ENCODE assay signal across 11 cellular contexts in the genomic region with DNA sequence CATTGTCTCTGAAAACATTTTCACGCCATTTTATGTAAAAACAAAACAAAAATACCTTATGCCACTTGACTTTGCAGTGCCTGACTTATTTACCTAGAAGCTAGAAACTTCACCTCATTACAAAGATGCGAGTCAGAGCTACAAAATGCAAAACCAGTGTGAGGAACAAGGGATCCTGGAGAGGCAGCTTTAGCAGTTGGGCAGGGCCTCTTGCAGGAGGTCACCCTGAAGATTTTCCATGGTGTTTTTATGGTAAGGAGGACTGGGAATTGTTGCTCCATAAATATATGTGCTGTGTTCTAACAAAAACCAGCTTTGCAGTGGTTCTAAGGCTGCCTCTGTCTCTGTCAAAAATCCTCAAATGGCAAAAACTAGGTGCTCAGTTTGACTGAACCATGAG. TPM values are rescaled to one million over a fixed set of nuclear protein-coding genes. Genes with fewer than 3 reads are reported as not detected.
DNase-seq lines count a peak whose midpoint lies in the region; ATAC-seq, FAIRE-seq and TF ChIP-seq lines count a peak whose summit lies in the region.
"Had no signal": no experiment of that assay in that cellular context is flagged by ENCODE, and none has a peak within 500 bp of the region (broad histone marks: within the 10 kb centered on the region; RNA-seq: fewer than 3 reads in every experiment).

No MANE protein-coding gene starts in this region.

- no peak for FAIRE-seq in bronchial epithelial cell (lab: Jason Lieb, UNC)

- peaks cover 0 to 4% of the 10 kb centered on the region in 2 donors for H3K4me1 Mint-ChIP-seq in natural killer cell treated with Interleukin-12 subunit alpha and Interleukin-12 subunit beta and Interleukin-15 and Interleukin-18, amount 100 ng/mL, for 72 hours (ENCODE audit: low read depth in 2 of 2)
- H3K4me1 Mint-ChIP-seq in natural killer cell: no peaks in the 10 kb centered on the region
- no peaks in the 10 kb centered on the region for H3K4me1 Mint-ChIP-seq in endothelial cell (ENCODE audit: unreplicated experiment)
- H3K4me1 Mint-ChIP-seq: immature natural killer cell had no signal

- H3K4me3 ChIP-seq in bronchial epithelial cell (ENCODE audit: low read depth, low read length) (no peak overlapping the region), lower lobe of right lung (no peak overlapping the region), aorta (ENCODE audit: low read length in 2 of 2) (no peak overlapping the region)

- no peak for ATAC-seq in natural killer cell treated with Interleukin-12 subunit alpha and Interleukin-12 subunit beta and Interleukin-15 and Interleukin-18, amount 100 ng/mL, for 72 hours
- ATAC-seq in natural killer cell (no peak), lower lobe of right lung (no peak), GM19395 (IDR thresholded peaks at IDR 0.05; ENCODE audit: unreplicated experiment) (no peak), aorta (ENCODE audit: low FRiP score) (no peak)

- no peak for TF ChIP-seq CTCF in natural killer cell (IDR thresholded peaks at IDR 0.05)
- no peak for TF ChIP-seq CTCF in bronchial epithelial cell (IDR thresholded peaks at IDR 0.05; ENCODE audit: insufficient read depth, low read length, severe bottlenecking)
- no peak for TF ChIP-seq CTCF in lower lobe of right lung (IDR thresholded peaks at IDR 0.05)
- TF ChIP-seq CTCF in endothelial cell (IDR thresholded peaks at IDR 0.05; ENCODE audit: unreplicated experiment): no peak

- H3K9me3 ChIP-seq in lower lobe of right lung (no peaks in the 10 kb centered on the region), aorta (ENCODE audit: control insufficient read depth, low read length) (no peaks in the 10 kb centered on the region)

- H3K36me3 Mint-ChIP-seq in natural killer cell treated with Interleukin-12 subunit alpha and Interleukin-12 subunit beta and Interleukin-15 and Interleukin-18, amount 100 ng/mL, for 72 hours: no peaks in the 10 kb centered on the region
- H3K36me3 Mint-ChIP-seq in natural killer cell (no peaks in the 10 kb centered on the region), endothelial cell (ENCODE audit: low read depth, unreplicated experiment) (no peaks in the 10 kb centered on the region)
- H3K36me3 Mint-ChIP-seq: immature natural killer cell had no signal

- H3K9me3 Mint-ChIP-seq in natural killer cell treated with Interleukin-12 subunit alpha and Interleukin-12 subunit beta and Interleukin-15 and Interleukin-18, amount 100 ng/mL, for 72 hours: no peaks in the 10 kb centered on the region
- H3K9me3 Mint-ChIP-seq in natural killer cell (no peaks in the 10 kb centered on the region), endothelial cell (ENCODE audit: unreplicated experiment) (no peaks in the 10 kb centered on the region)
- H3K9me3 Mint-ChIP-seq: immature natural killer cell had no signal

- H3K27me3 ChIP-seq in bronchial epithelial cell (ENCODE audit: control insufficient read depth, insufficient read depth, low read length) (no peaks in the 10 kb centered on the region), lower lobe of right lung (ENCODE audit: low read depth) (no peaks in the 10 kb centered on the region), aorta (ENCODE audit: control insufficient read depth in 1 of 2, insufficient read depth in 2 of 2, low read length in 1 of 2) (no peaks in the 10 kb centered on the region)

- H3K27ac ChIP-seq in lower lobe of right lung: peak overlapping the region; percentile 9
- peak overlapping the region in 1 of 2 donors; percentile 58 for H3K27ac ChIP-seq in aorta (ENCODE audit: low read depth in 1 of 2, low read length in 2 of 2)

- intact Hi-C loops in natural killer cell (cut with micrococcal nuclease): no loop called here
- intact Hi-C loops in lower lobe of right lung (cut with DNase I): no loop called here
- intact Hi-C loops in aorta (cut with DNase I): no loop called here

- peak; percentile 5 for DNase-seq in natural killer cell treated with Interleukin-12 subunit alpha and Interleukin-12 subunit beta and Interleukin-15 and Interleukin-18, amount 100 ng/mL, for 72 hours (ENCODE audit: low spot score)
- DNase-seq in natural killer cell: no peak
- DNase-seq in bronchial epithelial cell (ENCODE audit: low read depth): peak; percentile 64
- no peak for DNase-seq in lower lobe of right lung
- no peak for DNase-seq in aorta
- no peak for DNase-seq in endothelial cell (ENCODE audit: low spot score)
- no peak for DNase-seq in NCI-H1417 (lab: John Stamatoyannopoulos, UW)
- DNase-seq: C1 segment of cervical spinal cord, immature natural killer cell, NCI-H2227 treated with DMSO at 0.1 percent for 48 hours had no signal

- H3K27me3 Mint-ChIP-seq in natural killer cell treated with Interleukin-12 subunit alpha and Interleukin-12 subunit beta and Interleukin-15 and Interleukin-18, amount 100 ng/mL, for 72 hours: peaks cover 0 to 9% of the 10 kb centered on the region in 2 donors
- peaks cover 4 to 12% of the 10 kb centered on the region in 2 donors for H3K27me3 Mint-ChIP-seq in natural killer cell (ENCODE audit: low read depth in 2 of 2)
- peaks cover 1% of the 10 kb centered on the region for H3K27me3 Mint-ChIP-seq in endothelial cell (ENCODE audit: unreplicated experiment)

- WGBS in aorta, 2 donors: 50 to 58% methylated on average over 2 of the region's 2 CpGs

- H3K36me3 ChIP-seq in bronchial epithelial cell (ENCODE audit: control insufficient read depth, insufficient read depth, low read length) (no peaks in the 10 kb centered on the region), lower lobe of right lung (no peaks in the 10 kb centered on the region), aorta (ENCODE audit: control insufficient read depth in 1 of 2, insufficient read depth in 2 of 2, low read length in 1 of 2) (no peaks in the 10 kb centered on the region)

- no peak overlapping the region for H3K27ac Mint-ChIP-seq in natural killer cell treated with Interleukin-12 subunit alpha and Interleukin-12 subunit beta and Interleukin-15 and Interleukin-18, amount 100 ng/mL, for 72 hours
- no peak overlapping the region for H3K27ac Mint-ChIP-seq in natural killer cell
- no peak overlapping the region for H3K27ac Mint-ChIP-seq in endothelial cell (ENCODE audit: unreplicated experiment)
- H3K27ac Mint-ChIP-seq: immature natural killer cell had no signal

- H3K4me3 Mint-ChIP-seq in natural killer cell treated with Interleukin-12 subunit alpha and Interleukin-12 subunit beta and Interleukin-15 and Interleukin-18, amount 100 ng/mL, for 72 hours: no peak overlapping the region
- no peak overlapping the region for H3K4me3 Mint-ChIP-seq in natural killer cell
- H3K4me3 Mint-ChIP-seq in endothelial cell (ENCODE audit: unreplicated experiment): no peak overlapping the region
- H3K4me3 Mint-ChIP-seq: immature natural killer cell had no signal

- H3K4me1 ChIP-seq in lower lobe of right lung (peaks cover 23% of the 10 kb centered on the region), aorta (ENCODE audit: control insufficient read depth in 1 of 2, insufficient read depth in 2 of 2, low read length in 2 of 2) (peaks cover 0 to 9% of the 10 kb centered on the region in 2 donors)

RNA-seq across cellular contexts. Expression of gene TARBP1, which starts 36.4 kb away (rescaled TPM):
- 10 to 100 TPM; 25.3 to 51.4 TPM for total RNA-seq in natural killer cell treated with Interleukin-12 subunit alpha and Interleukin-12 subunit beta and Interleukin-15 and Interleukin-18, amount 100 ng/mL, for 72 hours
- total RNA-seq in natural killer cell: 10 to 100 TPM; 29.0 to 37.5 (median 32.2) TPM
- total RNA-seq in bronchial epithelial cell: 9.1 and 15.0 TPM in 2 replicates
- total RNA-seq in lower lobe of right lung: 24.6 TPM
- total RNA-seq in aorta: 10 to 100 TPM; 12.4 to 23.2 TPM
- 10 to 100 TPM in 1 of 2 donors, 1 to 10 TPM in 1; 3.1 to 16.1 TPM for polyA plus RNA-seq in aorta
- 39.6 TPM for total RNA-seq in endothelial cell (ENCODE audit: unreplicated experiment)

Comparison
In these comparisons a context has a peak if more than half of its experiments do, and no peak if none do; other contexts are left out.
1. DNase-seq: peak in natural killer cell treated with Interleukin-12 subunit alpha and Interleukin-12 subunit beta and Interleukin-15 and Interleukin-18, amount 100 ng/mL, for 72 hours (single experiment) and bronchial epithelial cell (single experiment); none in natural killer cell (single experiment), lower lobe of right lung (single experiment), aorta (0 of 2), endothelial cell (single experiment) and NCI-H1417 (0 of 3).